15 cellular contexts compared by ENCODE assay signal in genomic region chr1:203644191-203644590, GRCh38. TPM values are rescaled to one million over a fixed set of nuclear protein-coding genes. Genes with fewer than 3 reads are reported as not detected.
DNase-seq lines count a peak whose midpoint lies in the region; ATAC-seq and TF ChIP-seq lines count a peak whose summit lies in the region.
"Had no signal": no experiment of that assay in that cellular context is flagged by ENCODE, and none has a peak within 500 bp of the region (broad histone marks: within the 10 kb centered on the region; RNA-seq: fewer than 3 reads in every experiment).

No MANE protein-coding gene starts in this region.

- ATAC-seq in heart right ventricle = no peak
- ATAC-seq in left ventricle myocardium superior = no peak
- ATAC-seq in natural killer cell treated with Interleukin-12 subunit alpha and Interleukin-12 subunit beta and Interleukin-15 and Interleukin-18, amount 100 ng/mL, for 72 hours = no peak

- H3K9me3 Mint-ChIP-seq in natural killer cell treated with Interleukin-12 subunit alpha and Interleukin-12 subunit beta and Interleukin-15 and Interleukin-18, amount 100 ng/mL, for 72 hours = no peaks in the 10 kb centered on the region
- H3K9me3 Mint-ChIP-seq: activated T-helper 1 cell treated with anti-CD3 and anti-CD28 coated beads, Interleukin-12 subunit alpha, Interleukin-12 subunit beta, Interleukin-2, Interleukin-4 antibody, amounts not matched to agents 30 ng/mL and 10 ng/mL and 1 ng/mL, durations not matched to agents 14 hours and 24 hours and 36 hours; mesothelial cell of epicardium had no signal

- peaks cover 69 to 70% of the 10 kb centered on the region in 2 donors for H3K4me1 Mint-ChIP-seq in natural killer cell treated with Interleukin-12 subunit alpha and Interleukin-12 subunit beta and Interleukin-15 and Interleukin-18, amount 100 ng/mL, for 72 hours (ENCODE audit: low read depth in 2 of 2)

- intact Hi-C loops in heart right ventricle (cut with DNase I) = no loop called here
- intact Hi-C loops in left ventricle myocardium superior (cut with micrococcal nuclease) = no loop called here
- intact Hi-C loops in colonic mucosa (cut with DNase I) = no loop called here
- intact Hi-C loops in uterus (cut with DNase I; ENCODE audit: low total_unique reads) = no loop called here

- WGBS in heart right ventricle, 2 donors = 89 to 97% methylated on average over 1 of the region's 1 CpG

- TF ChIP-seq CTCF in heart right ventricle (IDR thresholded peaks at IDR 0.05) (no peak), colonic mucosa (IDR thresholded peaks at IDR 0.05) (no peak), uterus (IDR thresholded peaks at IDR 0.05) (no peak)

- H3K36me3 ChIP-seq in heart right ventricle (peaks cover 0 to 37% (median 0%) of the 10 kb centered on the region in 9 donors), colonic mucosa (no peaks in the 10 kb centered on the region), uterus (no peaks in the 10 kb centered on the region)
- H3K36me3 ChIP-seq: ovary had no signal

- H3K4me1 ChIP-seq in heart right ventricle (peaks cover 15 to 100% (median 81%) of the 10 kb centered on the region in 9 donors), colonic mucosa (no peaks in the 10 kb centered on the region), uterus (peaks cover 6 to 8% of the 10 kb centered on the region in 2 donors)

- H3K27me3 ChIP-seq in heart right ventricle = no peaks in the 10 kb centered on the region
- no peaks in the 10 kb centered on the region for H3K27me3 ChIP-seq in colonic mucosa
- H3K27me3 ChIP-seq in uterus = no peaks in the 10 kb centered on the region
- H3K27me3 ChIP-seq: ovary had no signal

- peak overlapping the region; percentile 57 to 80 for H3K27ac Mint-ChIP-seq in natural killer cell treated with Interleukin-12 subunit alpha and Interleukin-12 subunit beta and Interleukin-15 and Interleukin-18, amount 100 ng/mL, for 72 hours

- H3K9me3 ChIP-seq in heart right ventricle (no peaks in the 10 kb centered on the region), colonic mucosa (no peaks in the 10 kb centered on the region), uterus (no peaks in the 10 kb centered on the region)
- H3K9me3 ChIP-seq: ovary had no signal

- H3K4me3 Mint-ChIP-seq in natural killer cell treated with Interleukin-12 subunit alpha and Interleukin-12 subunit beta and Interleukin-15 and Interleukin-18, amount 100 ng/mL, for 72 hours = no peak overlapping the region
- H3K4me3 Mint-ChIP-seq: activated T-helper 1 cell treated with anti-CD3 and anti-CD28 coated beads, Interleukin-12 subunit alpha, Interleukin-12 subunit beta, Interleukin-2, Interleukin-4 antibody, amounts not matched to agents 30 ng/mL and 10 ng/mL and 1 ng/mL, durations not matched to agents 14 hours and 24 hours and 36 hours; mesothelial cell of epicardium had no signal

- H3K27ac ChIP-seq in heart right ventricle (peak overlapping the region in 9 of 10 donors; percentile 39 to 83 (median 67)), colonic mucosa (peak overlapping the region; percentile 39), uterus (peak overlapping the region; percentile 80 to 98)
- H3K27ac ChIP-seq: ovary had no signal

- DNase-seq in heart right ventricle (no peak), left ventricle myocardium superior (no peak), colonic mucosa (no peak), uterus (no peak), Ammon's horn (ENCODE audit: low spot score) (no peak), NCI-H2107 (lab: John Stamatoyannopoulos, UW) (no peak)
- DNase-seq in natural killer cell treated with Interleukin-12 subunit alpha and Interleukin-12 subunit beta and Interleukin-15 and Interleukin-18, amount 100 ng/mL, for 72 hours (ENCODE audit: low spot score) = no peak
- DNase-seq in effector CD8-positive, alpha-beta T cell (lab: John Stamatoyannopoulos, UW) = no peak
- DNase-seq: amygdala, NCI-H2081, NCI-H82, ovary, RPMI8226 had no signal

- H3K9ac ChIP-seq in colonic mucosa (ENCODE audit: low read depth in 2 of 2, low read length in 2 of 2) = no peak overlapping the region

- no peak for TF ChIP-seq POLR2A in uterus (IDR thresholded peaks at IDR 0.05)

- no peak overlapping the region for H3K4me3 ChIP-seq in heart right ventricle
- H3K4me3 ChIP-seq in colonic mucosa = no peak overlapping the region
- no peak overlapping the region for H3K4me3 ChIP-seq in uterus
- H3K4me3 ChIP-seq: ovary had no signal

- H3K36me3 Mint-ChIP-seq in natural killer cell treated with Interleukin-12 subunit alpha and Interleukin-12 subunit beta and Interleukin-15 and Interleukin-18, amount 100 ng/mL, for 72 hours = peaks cover 7% of the 10 kb centered on the region

- no peaks in the 10 kb centered on the region for H3K27me3 Mint-ChIP-seq in natural killer cell treated with Interleukin-12 subunit alpha and Interleukin-12 subunit beta and Interleukin-15 and Interleukin-18, amount 100 ng/mL, for 72 hours

RNA-seq across cellular contexts. Expression of gene ATP2B4, which starts 17.6 kb away (rescaled TPM):
- 100 to 1,000 TPM in 8 of 10 donors, 10 to 100 TPM in 2; 85.2 to 224 (median 125) TPM for total RNA-seq in heart right ventricle
- polyA plus RNA-seq in heart right ventricle = 10 to 100 TPM; 64.2 to 85.6 TPM
- total RNA-seq in left ventricle myocardium superior = 69.5 TPM
- total RNA-seq in colonic mucosa = 10 to 100 TPM; 10.5 to 57.6 TPM
- total RNA-seq in natural killer cell treated with Interleukin-12 subunit alpha and Interleukin-12 subunit beta and Interleukin-15 and Interleukin-18, amount 100 ng/mL, for 72 hours = 100 to 1,000 TPM; 158 to 191 TPM
- 100 to 1,000 TPM in 3 of 4 donors, 10 to 100 TPM in 1; 82.6 to 464 (median 215) TPM for total RNA-seq in uterus

Comparison
In these comparisons a context has a peak if more than half of its experiments do, and no peak if none do; other contexts are left out.
1. H3K27ac ChIP-seq: peak in every context shown above with its lines; median percentile 89 in uterus; 67 in heart right ventricle; 39 in colonic mucosa.